4 cellular contexts compared by ENCODE assay signal in genomic region chr1:147935296-147935695, GRCh38. TPM values are rescaled to one million over a fixed set of nuclear protein-coding genes. Genes with fewer than 3 reads are reported as not detected.
"Had no signal": no experiment of that assay in that cellular context is flagged by ENCODE, and none has a peak within 500 bp of the region (broad histone marks: within the 10 kb centered on the region; RNA-seq: fewer than 3 reads in every experiment).

No MANE protein-coding gene starts in this region.

RNA-seq across cellular contexts. Expression of gene GJA8, which starts 32.7 kb away (rescaled TPM):
- total RNA-seq: LHCN-M2, M059J, MCF 10A, NCI-H460 had no signal
